Comparison of ENCODE assay signal across 1 cellular context in the genomic region with DNA sequence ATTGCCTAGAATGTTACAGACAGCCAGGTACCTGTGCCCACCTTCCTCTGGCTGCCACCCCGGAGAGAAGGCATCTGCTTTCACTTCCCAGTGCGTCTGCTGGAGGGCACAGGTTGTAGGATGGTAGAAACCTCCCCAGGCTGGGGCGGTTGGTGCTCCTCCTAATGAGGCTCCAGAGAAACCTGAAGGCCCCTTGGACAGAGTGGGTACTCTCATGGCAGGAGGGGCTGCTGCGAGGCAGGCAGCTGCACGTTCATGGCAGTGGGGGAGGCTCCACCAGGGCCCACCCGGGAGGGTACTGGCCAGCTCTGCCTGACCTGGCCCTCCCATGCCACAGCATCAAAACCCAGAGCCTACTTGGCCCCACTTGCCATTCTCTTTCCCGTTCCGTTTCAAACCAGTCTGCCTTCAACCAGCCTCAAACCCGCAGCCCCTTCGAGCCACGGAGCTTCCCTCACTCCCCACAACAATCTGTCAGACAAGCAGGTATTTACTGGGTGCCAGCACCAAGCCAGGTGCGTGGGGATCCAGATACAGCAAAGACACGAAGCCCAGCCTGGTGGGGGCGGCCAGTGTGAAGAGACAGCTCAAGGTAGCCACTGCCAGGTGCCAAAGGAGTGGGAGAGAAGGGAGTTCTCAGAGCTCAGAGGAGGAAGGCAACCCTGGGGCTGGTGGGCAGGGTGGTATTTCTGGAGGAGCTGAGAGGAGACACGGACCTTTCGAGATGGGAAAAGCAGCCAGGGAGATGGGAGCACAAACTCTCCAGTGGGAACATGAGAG.
TF ChIP-seq lines count a peak whose summit lies in the region.

No MANE protein-coding gene starts in this region.

TF ChIP-seq in H1, 55 proteins besides CTCF, POLR2A, EP300 and RAD21 (continued from another document):
- TF ChIP-seq RBBP5 (IDR thresholded peaks at IDR 0.05; ENCODE audit: borderline replicate concordance, low read depth, low read length): no peak
- no peak for TF ChIP-seq EGR1 (IDR thresholded peaks at IDR 0.05; ENCODE audit: borderline replicate concordance, low read depth, low read length)
- TF ChIP-seq POLR2AphosphoS5 (IDR thresholded peaks at IDR 0.05; ENCODE audit: low read depth, low read length): no peak
- TF ChIP-seq SUZ12 (IDR thresholded peaks at IDR 0.05; ENCODE audit: low read length): no peak
- TF ChIP-seq TCF12 (IDR thresholded peaks at IDR 0.05; ENCODE audit: low read depth, low read length): no peak
- no peak for TF ChIP-seq EZH2 (IDR thresholded peaks at IDR 0.05; ENCODE audit: low read depth, low read length, severe bottlenecking)
- no peak for TF ChIP-seq SP1 (IDR thresholded peaks at IDR 0.05; ENCODE audit: low read depth, low read length)
- no peak for TF ChIP-seq CTBP2 (IDR thresholded peaks at IDR 0.05; ENCODE audit: borderline replicate concordance, insufficient read depth, insufficient read length, low read length)
- no peak for TF ChIP-seq BRCA1 (IDR thresholded peaks at IDR 0.05; ENCODE audit: low read depth, low read length)
- TF ChIP-seq CEBPB (IDR thresholded peaks at IDR 0.05; ENCODE audit: low read depth, low read length): no peak
- no peak for TF ChIP-seq SP4 (IDR thresholded peaks at IDR 0.05; ENCODE audit: low read length)
- no peak for TF ChIP-seq BCL11A (IDR thresholded peaks at IDR 0.05; ENCODE audit: low read depth in 2 of 2, low read length in 2 of 2)
- no peak for TF ChIP-seq SIN3A (conservative IDR thresholded peaks at IDR 0.05 in 1 of 2, IDR thresholded peaks at IDR 0.05 in 1 of 2; ENCODE audit: low read depth in 1 of 2, low read length in 2 of 2)
- TF ChIP-seq SP2 (IDR thresholded peaks at IDR 0.05; ENCODE audit: low read length): no peak
